ENCODE assay signal across 31 cellular contexts in genomic region chr16:750454-750853, GRCh38. TPM values are rescaled to one million over a fixed set of nuclear protein-coding genes. Genes with fewer than 3 reads are reported as not detected.
A peak's percentile ranks its signal among the peaks of the same experiment; 100 is the strongest.
DNase-seq lines count a peak whose midpoint lies in the region; ATAC-seq, FAIRE-seq and TF ChIP-seq lines count a peak whose summit lies in the region.
"Had no signal": no experiment of that assay in that cellular context is flagged by ENCODE, and none has a peak within 500 bp of the region (broad histone marks: within the 10 kb centered on the region; RNA-seq: fewer than 3 reads in every experiment).

No MANE protein-coding gene starts in this region.

- H3K27ac Mint-ChIP-seq in neural progenitor cell (peak overlapping the region; percentile 42), Calu3 (ENCODE audit: unreplicated experiment) (no peak overlapping the region)

- TF ChIP-seq EP300 in SK-N-SH (IDR thresholded peaks at IDR 0.05; ENCODE audit: borderline replicate concordance in 1 of 2, low read depth in 1 of 2, low read length in 1 of 2) = no peak

- H3K27ac ChIP-seq in SK-N-SH (ENCODE audit: low read depth in 2 of 2, low read length in 1 of 2) (no peak overlapping the region), neural progenitor cell (no peak overlapping the region)
- H3K27ac ChIP-seq: A549; BLaER1 treated with 17β-estradiol and CSF1 and Interleukin-3, amounts not matched to agents 10 nM and 100 nM; KMS-11; Peyer's patch had no signal

- H3K79me2 ChIP-seq in SK-N-SH (ENCODE audit: insufficient read depth) (no peaks in the 10 kb centered on the region), neural progenitor cell (ENCODE audit: low read depth) (no peaks in the 10 kb centered on the region)

- peaks cover 34% of the 10 kb centered on the region for H3K4me1 Mint-ChIP-seq in neural progenitor cell
- peaks cover 12% of the 10 kb centered on the region for H3K4me1 Mint-ChIP-seq in Calu3 (ENCODE audit: low read depth, unreplicated experiment)

- H3K27me3 ChIP-seq in SK-N-SH (ENCODE audit: insufficient read depth) (no peaks in the 10 kb centered on the region), NT2/D1 (ENCODE audit: insufficient read depth, insufficient read length) (peaks cover 5% of the 10 kb centered on the region), bronchial epithelial cell (ENCODE audit: control insufficient read depth, insufficient read depth, low read length) (peaks cover 4% of the 10 kb centered on the region), neural progenitor cell (no peaks in the 10 kb centered on the region)
- H3K27me3 ChIP-seq: BLaER1 treated with 17β-estradiol and CSF1 and Interleukin-3, amounts not matched to agents 10 nM and 100 nM; Peyer's patch had no signal

- H3K9me3 Mint-ChIP-seq in neural progenitor cell (no peaks in the 10 kb centered on the region), Calu3 (ENCODE audit: low read depth, unreplicated experiment) (no peaks in the 10 kb centered on the region)

- intact Hi-C loops in Calu3 (cut with micrococcal nuclease; ENCODE audit: unreplicated experiment) = no loop called here

- no peaks in the 10 kb centered on the region for H3K9me2 ChIP-seq in SK-N-SH

- H3K27me3 Mint-ChIP-seq in neural progenitor cell (ENCODE audit: insufficient read depth, low read depth) (peaks cover 7% of the 10 kb centered on the region), Calu3 (ENCODE audit: unreplicated experiment) (peaks cover 65% of the 10 kb centered on the region)

- 69% methylated on average over 11 of the region's 11 CpGs for WGBS in SK-N-SH (ENCODE audit: low lambda C conversion rate)

- H2AFZ ChIP-seq in SK-N-SH (ENCODE audit: low read depth) = no peak overlapping the region
- no peak overlapping the region for H2AFZ ChIP-seq in neural progenitor cell (replicated peaks)

- FAIRE-seq in bronchial epithelial cell (lab: Jason Lieb, UNC) = peak; percentile 60
- FAIRE-seq: A549, GM12878 had no signal

- ATAC-seq in SK-N-SH treated with all-trans-retinoic acid at 6 μM for 48 hours (peak; percentile 49), GM21723 (IDR thresholded peaks at IDR 0.05; ENCODE audit: unreplicated experiment) (no peak)
- ATAC-seq: A549, GM12878 had no signal

- no peaks in the 10 kb centered on the region for H4K20me1 ChIP-seq in SK-N-SH (ENCODE audit: insufficient read depth)
- H4K20me1 ChIP-seq in neural progenitor cell (ENCODE audit: low read depth) = no peaks in the 10 kb centered on the region
- H4K20me1 ChIP-seq: BLaER1 treated with 17β-estradiol and CSF1 and Interleukin-3, amounts not matched to agents 10 nM and 100 nM had no signal

- H3K4me1 ChIP-seq in SK-N-SH (ENCODE audit: control insufficient read depth in 1 of 2, insufficient read depth in 2 of 2, low read depth in 1 of 2, low read length in 1 of 2) = no peaks in the 10 kb centered on the region
- peaks cover 10% of the 10 kb centered on the region for H3K4me1 ChIP-seq in NT2/D1 (ENCODE audit: insufficient read depth, insufficient read length)
- peaks cover 22% of the 10 kb centered on the region for H3K4me1 ChIP-seq in neural progenitor cell
- H3K4me1 ChIP-seq: A549, Peyer's patch had no signal

- H3K36me3 Mint-ChIP-seq in neural progenitor cell (no peaks in the 10 kb centered on the region), Calu3 (ENCODE audit: insufficient read depth, unreplicated experiment) (peaks cover 12% of the 10 kb centered on the region)
- H3K36me3 Mint-ChIP-seq: CD4-positive, alpha-beta memory T cell had no signal

- H3F3A ChIP-seq in SK-N-SH (replicated peaks; ENCODE audit: insufficient read depth) (peaks cover 4% of the 10 kb centered on the region), neural progenitor cell (ENCODE audit: low read depth) (peaks cover 21% of the 10 kb centered on the region)

- H3K4me3 ChIP-seq in SK-N-SH (ENCODE audit: low read depth in 2 of 2, low read length in 1 of 2) (no peak overlapping the region), NT2/D1 (ENCODE audit: insufficient read length, low read depth) (no peak overlapping the region), bronchial epithelial cell (ENCODE audit: low read depth, low read length) (no peak overlapping the region), neural progenitor cell (no peak overlapping the region)
- H3K4me3 ChIP-seq: A549; BLaER1 treated with 17β-estradiol and CSF1 and Interleukin-3, amounts not matched to agents 10 nM and 100 nM; GM12878; Peyer's patch had no signal

- H3K4me3 Mint-ChIP-seq in neural progenitor cell = peak overlapping the region; percentile 43
- H3K4me3 Mint-ChIP-seq in Calu3 (ENCODE audit: low read depth, unreplicated experiment) = no peak overlapping the region
- H3K4me3 Mint-ChIP-seq: CD4-positive, alpha-beta memory T cell had no signal

- BruUV-seq in Calu3 (replicated peaks; lab: Mats Ljungman, UMichigan) = no TSS peak

- H3K9me3 ChIP-seq in SK-N-SH (no peaks in the 10 kb centered on the region), NT2/D1 (ENCODE audit: insufficient read depth, low read length) (no peaks in the 10 kb centered on the region), neural progenitor cell (ENCODE audit: low read depth) (no peaks in the 10 kb centered on the region)
- H3K9me3 ChIP-seq: A549; BLaER1 treated with 17β-estradiol and CSF1 and Interleukin-3, amounts not matched to agents 10 nM and 100 nM; Caco-2; Peyer's patch had no signal

- no peak overlapping the region for H3K4me2 ChIP-seq in SK-N-SH
- no peak overlapping the region for H3K4me2 ChIP-seq in neural progenitor cell
- H3K4me2 ChIP-seq: A549; BLaER1 treated with 17β-estradiol and CSF1 and Interleukin-3, amounts not matched to agents 10 nM and 100 nM; KMS-11 had no signal

- H3K36me3 ChIP-seq in SK-N-SH (replicated peaks in 1 of 2; ENCODE audit: control insufficient read depth in 1 of 2, insufficient read depth in 2 of 2, low read length in 1 of 2) (no peaks in the 10 kb centered on the region), NT2/D1 (ENCODE audit: insufficient read depth, insufficient read length, low read length) (no peaks in the 10 kb centered on the region), bronchial epithelial cell (ENCODE audit: control insufficient read depth, insufficient read depth, low read length) (no peaks in the 10 kb centered on the region), neural progenitor cell (no peaks in the 10 kb centered on the region)
- H3K36me3 ChIP-seq: BLaER1 treated with 17β-estradiol and CSF1 and Interleukin-3, amounts not matched to agents 10 nM and 100 nM; Peyer's patch had no signal

- DNase-seq in SK-N-SH (no peak), NT2/D1 (ENCODE audit: low read depth, low spot score) (no peak), bronchial epithelial cell (ENCODE audit: low read depth) (no peak), neural progenitor cell (ENCODE audit: low spot score) (no peak), Calu3 (no peak), NCI-H2171 (lab: John Stamatoyannopoulos, UW) (no peak)
- DNase-seq: AML-193; Caco-2; CD4-positive, alpha-beta memory T cell; DMS 273 treated with DMSO at 0.1 percent for 48 hours; DMS79; EL; GDM1; GOT3; HCEC 1CT; NCI-H1048; NCI-H1417; NCI-H1694 treated with DMSO at 0.1 percent for 48 hours; NCI-H2081; NCI-H446 treated with DMSO at 0.1 percent for 48 hours; NCI-H526; NCI-H82; OCI-M1; Peyer's patch; SIG-M5 had no signal

- H3K9ac ChIP-seq in SK-N-SH = no peak overlapping the region
- H3K9ac ChIP-seq in NT2/D1 (ENCODE audit: insufficient read length, low read depth) = peak overlapping the region; percentile 36
- no peak overlapping the region for H3K9ac ChIP-seq in neural progenitor cell
- H3K9ac ChIP-seq: BLaER1 treated with 17β-estradiol and CSF1 and Interleukin-3, amounts not matched to agents 10 nM and 100 nM; KMS-11 had no signal

- no peak for TF ChIP-seq RAD21 in SK-N-SH (IDR thresholded peaks at IDR 0.05; ENCODE audit: low read length)

- TF ChIP-seq CTCF in SK-N-SH (IDR thresholded peaks at IDR 0.05) = no peak
- TF ChIP-seq CTCF in bronchial epithelial cell (IDR thresholded peaks at IDR 0.05; ENCODE audit: insufficient read depth, low read length, severe bottlenecking) = no peak
- no peak for TF ChIP-seq CTCF in neural progenitor cell (IDR thresholded peaks at IDR 0.05)
- no peak for TF ChIP-seq CTCF in Calu3 (IDR thresholded peaks at IDR 0.05; ENCODE audit: unreplicated experiment)

- CTCF ChIA-PET in SK-N-SH (lab: Yijun Ruan, JAX) = interaction anchor here (0.7 to 1.4 kb wide), 3 partner anchors 9 to 34 kb away, joined by 3 to 8 read pairs (median 3); no protein-coding TSS in a partner anchor
- CTCF ChIA-PET in Calu3 (lab: Charles Lee) = interaction anchor here (1.3 kb wide), 2 partner anchors 11 to 34 kb away, joined by 3 to 4 read pairs; no protein-coding TSS in a partner anchor

- POLR2A ChIA-PET in SK-N-SH (lab: Yijun Ruan, JAX) = interaction anchor here (1.0 kb wide), 1 partner anchor 30 kb away, joined by 4 read pairs; the partner anchor contains the start of gene ANTKMT

TF ChIP-seq in SK-N-SH, 30 proteins besides CTCF, POLR2A, EP300 and RAD21 (continues in another document):
- TF ChIP-seq NRF1 (IDR thresholded peaks at IDR 0.05; ENCODE audit: low read depth, low read length) = no peak

RNA-seq across cellular contexts. Expression of gene CIAO3, which starts 9.7 kb away (rescaled TPM):
- polyA plus RNA-seq in SK-N-SH (2012; rRNA removed) = 14.4 TPM in 2 replicates
- polyA plus RNA-seq in SK-N-SH (2012; cell fraction: cytosol; rRNA removed) = 5.1 and 8.7 TPM in 2 replicates
- 53.0 and 67.9 TPM in 2 replicates for polyA plus RNA-seq in SK-N-SH (2012; cell fraction: nucleus; rRNA removed)
- 33.2 and 43.1 TPM in 2 replicates for total RNA-seq in bronchial epithelial cell
- 20.5 and 38.2 TPM in 2 replicates for total RNA-seq in neural progenitor cell (ENCODE audit: low replicate concordance)
- total RNA-seq in Calu3 (2022) = 51.9 and 58.4 TPM in 2 replicates

RNA-seq across cellular contexts. Expression of gene MSLN, which starts 10.1 kb away (rescaled TPM):
- 0.02 and 0.19 TPM in 2 replicates for polyA plus RNA-seq in SK-N-SH (2012; rRNA removed)
- polyA plus RNA-seq in SK-N-SH (2012; cell fraction: cytosol; rRNA removed) = 0.04 and 0.07 TPM in 2 replicates
- 0.64 and 1.0 TPM in 2 replicates for polyA plus RNA-seq in SK-N-SH (2012; cell fraction: nucleus; rRNA removed)
- total RNA-seq in bronchial epithelial cell (2.6 and 4.5 TPM in 2 replicates), neural progenitor cell (ENCODE audit: low replicate concordance) (0.82 and 1.2 TPM in 2 replicates), Calu3 (2022) (3.4 and 8.9 TPM in 2 replicates)
- total RNA-seq: CD4-positive, alpha-beta memory T cell; GM12878 had no signal
- polyA plus RNA-seq: CD4-positive, alpha-beta memory T cell had no signal

RNA-seq across cellular contexts. Expression of gene HAGHL, which starts 23.5 kb away (rescaled TPM):
- polyA plus RNA-seq in SK-N-SH (2012; rRNA removed) = 60.6 and 65.5 TPM in 2 replicates
- polyA plus RNA-seq in SK-N-SH (2012; cell fraction: cytosol; rRNA removed) = 15.2 and 18.9 TPM in 2 replicates
- 374 and 593 TPM in 2 replicates for polyA plus RNA-seq in SK-N-SH (2012; cell fraction: nucleus; rRNA removed)
- total RNA-seq in bronchial epithelial cell = 25.2 and 33.2 TPM in 2 replicates
- 1.0 and 5.4 TPM in 2 replicates for total RNA-seq in neural progenitor cell (ENCODE audit: low replicate concordance)
- total RNA-seq in Calu3 (2022) = 11.7 and 12.8 TPM in 2 replicates

RNA-seq across cellular contexts. Expression of gene CCDC78, which starts 24.2 kb away (rescaled TPM):
- 15.4 and 18.8 TPM in 2 replicates for polyA plus RNA-seq in SK-N-SH (2012; rRNA removed)
- polyA plus RNA-seq in SK-N-SH (2012; cell fraction: cytosol; rRNA removed) = 1.4 and 2.8 TPM in 2 replicates
- 160 and 164 TPM in 2 replicates for polyA plus RNA-seq in SK-N-SH (2012; cell fraction: nucleus; rRNA removed)
- 0.90 and 1.6 TPM in 2 replicates for total RNA-seq in bronchial epithelial cell
- 0.67 and 3.7 TPM in 2 replicates for total RNA-seq in neural progenitor cell (ENCODE audit: low replicate concordance)
- 10.0 and 12.5 TPM in 2 replicates for total RNA-seq in Calu3 (2022)
- polyA plus RNA-seq: CD4-positive, alpha-beta memory T cell had no signal

RNA-seq across cellular contexts. Expression of gene ANTKMT, which starts 29.5 kb away (rescaled TPM):
- polyA plus RNA-seq in SK-N-SH (2012; rRNA removed) = 49.5 and 57.4 TPM in 2 replicates
- polyA plus RNA-seq in SK-N-SH (2012; cell fraction: cytosol; rRNA removed) = 22.6 and 32.2 TPM in 2 replicates
- 144 and 312 TPM in 2 replicates for polyA plus RNA-seq in SK-N-SH (2012; cell fraction: nucleus; rRNA removed)
- total RNA-seq in bronchial epithelial cell (23.3 and 35.0 TPM in 2 replicates), neural progenitor cell (ENCODE audit: low replicate concordance) (7.5 and 20.9 TPM in 2 replicates), Calu3 (2022) (49.6 and 57.2 TPM in 2 replicates)
